11 cellular contexts compared by ENCODE assay signal in genomic region chr11:1243521-1243920, GRCh38. TPM values are rescaled to one million over a fixed set of nuclear protein-coding genes. Genes with fewer than 3 reads are reported as not detected.
A peak's percentile ranks its signal among the peaks of the same experiment; 100 is the strongest.
DNase-seq lines count a peak whose midpoint lies in the region; ATAC-seq lines count a peak whose summit lies in the region.
"Not testable (repeated sequence)": the region's sequence is repeated elsewhere in the genome, so short reads cannot be mapped to it uniquely, and the experiment has no call there.
"Had no signal": no experiment of that assay in that cellular context is flagged by ENCODE, and none has a peak within 500 bp of the region (broad histone marks: within the 10 kb centered on the region; RNA-seq: fewer than 3 reads in every experiment).

No MANE protein-coding gene starts in this region.

- DNase-seq in Right ventricle myocardium inferior (ENCODE audit: missing footprints), result peak; percentile 7

- not testable (repeated sequence) for ATAC-seq in Right ventricle myocardium inferior

- intact Hi-C loops in Right ventricle myocardium inferior (cut with DNase I), result not testable (repeated sequence)

RNA-seq across cellular contexts. Expression of gene MUC5B, which starts 20.7 kb away (rescaled TPM):
- not detected for total RNA-seq in Right ventricle myocardium inferior
- total RNA-seq: A172; A673; B cell; Caco-2; CD4-positive, alpha-beta memory T cell; CD4-positive, alpha-beta T cell; CD4-positive, CD25-positive, alpha-beta regulatory T cell; CD8-positive, alpha-beta memory T cell; CD8-positive, alpha-beta T cell; Daoy had no signal
